ENCODE assay signal across 24 cellular contexts in genomic region chr1:168507271-168507670, GRCh38. TPM values are rescaled to one million over a fixed set of nuclear protein-coding genes. Genes with fewer than 3 reads are reported as not detected.
"Had no signal": no experiment of that assay in that cellular context is flagged by ENCODE, and none has a peak within 500 bp of the region (broad histone marks: within the 10 kb centered on the region; RNA-seq: fewer than 3 reads in every experiment).

No MANE protein-coding gene starts in this region.

- H3K27me3 ChIP-seq: left lung, tibial nerve, uterus had no signal

- DNase-seq: activated CD4-positive, alpha-beta T cell treated with anti-CD3 and anti-CD28 coated beads, Interleukin-2, amount 50 U/mL, for 48 hours; activated effector memory CD4-positive, alpha-beta T cell treated with Interleukin-2 at 50 U/mL for 16 hours; activated T-cell treated with anti-CD3 and anti-CD28 coated beads, Interleukin-2, amount 50 U/mL, for 24 hours; amniotic stem cell; effector CD8-positive, alpha-beta T cell; hippocampal formation; left lung; mucosa of descending colon; naive thymus-derived CD8-positive, alpha-beta T cell; stimulated activated CD4-positive, alpha-beta T cell treated with anti-CD3 and anti-CD28 coated beads, Interleukin-4, amount 100 ng/mL, for 1 hour; stimulated activated naive B cell treated with anti-CD40 and anti-IgM and Interleukin-4, amounts not matched to agents 10 μg/mL and 1 μg/mL and 100 μg/mL, for 72 hours; substantia nigra; T-cell; uterus had no signal

- H3K27ac Mint-ChIP-seq: activated naive CD4-positive, alpha-beta T cell treated with anti-CD3 and anti-CD28 coated beads, Interleukin-2, amount 50 U/mL, for 24 hours; brain; stimulated activated naive B cell treated with anti-CD40 and anti-IgM and Interleukin-4, amounts not matched to agents 10 μg/mL and 1 μg/mL and 100 μg/mL, for 72 hours; T-cell had no signal

- H3K79me2 ChIP-seq: parathyroid adenoma had no signal

- H3K4me1 ChIP-seq: parathyroid adenoma, tibial nerve, uterus had no signal

- H3K9ac ChIP-seq: parathyroid adenoma had no signal

- ATAC-seq: left lung; mucosa of descending colon; naive thymus-derived CD8-positive, alpha-beta T cell; stimulated activated naive B cell treated with anti-CD40 and anti-IgM and Interleukin-4, amounts not matched to agents 10 μg/mL and 1 μg/mL and 100 μg/mL, for 72 hours; T-cell had no signal

- H3K9me3 Mint-ChIP-seq: activated naive CD4-positive, alpha-beta T cell treated with anti-CD3 and anti-CD28 coated beads, Interleukin-2, amount 50 U/mL, for 24 hours; activated T-cell treated with anti-CD3 and anti-CD28 coated beads, Interleukin-2, amount 50 U/mL, for 24 hours; brain; central memory CD8-positive, alpha-beta T cell; naive thymus-derived CD8-positive, alpha-beta T cell; stimulated activated naive B cell treated with anti-CD40 and anti-IgM and Interleukin-4, amounts not matched to agents 10 μg/mL and 1 μg/mL and 100 μg/mL, for 72 hours; T-cell had no signal

- H3K36me3 Mint-ChIP-seq: activated naive CD4-positive, alpha-beta T cell treated with anti-CD3 and anti-CD28 coated beads, Interleukin-2, amount 50 U/mL, for 24 hours; brain; naive thymus-derived CD8-positive, alpha-beta T cell; stimulated activated naive B cell treated with anti-CD40 and anti-IgM and Interleukin-4, amounts not matched to agents 10 μg/mL and 1 μg/mL and 100 μg/mL, for 72 hours; T-cell had no signal

- H3K27me3 Mint-ChIP-seq: activated naive CD4-positive, alpha-beta T cell treated with anti-CD3 and anti-CD28 coated beads, Interleukin-2, amount 50 U/mL, for 24 hours; activated T-cell treated with anti-CD3 and anti-CD28 coated beads, Interleukin-2, amount 50 U/mL, for 24 hours; central memory CD8-positive, alpha-beta T cell; naive thymus-derived CD8-positive, alpha-beta T cell; T-cell had no signal

- H3K27ac ChIP-seq: left lung, parathyroid adenoma, tibial nerve, uterus, VCaP had no signal

- H3K36me3 ChIP-seq: left lung, tibial nerve, uterus had no signal

- H2AFZ ChIP-seq: parathyroid adenoma had no signal

- H3K4me3 ChIP-seq: left lung, mucosa of descending colon, tibial nerve, uterus had no signal

- H3K4me3 Mint-ChIP-seq: activated naive CD4-positive, alpha-beta T cell treated with anti-CD3 and anti-CD28 coated beads, Interleukin-2, amount 50 U/mL, for 24 hours; activated T-cell treated with anti-CD3 and anti-CD28 coated beads, Interleukin-2, amount 50 U/mL, for 24 hours; brain; central memory CD8-positive, alpha-beta T cell; naive thymus-derived CD8-positive, alpha-beta T cell; stimulated activated naive B cell treated with anti-CD40 and anti-IgM and Interleukin-4, amounts not matched to agents 10 μg/mL and 1 μg/mL and 100 μg/mL, for 72 hours; T-cell had no signal

- H3K9me3 ChIP-seq: left lung, mucosa of descending colon, tibial nerve, uterus had no signal

RNA-seq across cellular contexts. Expression of gene XCL2, which starts 36.5 kb away (rescaled TPM):
- total RNA-seq: glomerular endothelial cell; naive thymus-derived CD8-positive, alpha-beta T cell; renal cortical epithelial cell; skeletal muscle tissue; tibial nerve; uterus had no signal
- polyA plus RNA-seq: keratinocyte had no signal
